ENCODE assay signal across 13 cellular contexts in the genomic region with DNA sequence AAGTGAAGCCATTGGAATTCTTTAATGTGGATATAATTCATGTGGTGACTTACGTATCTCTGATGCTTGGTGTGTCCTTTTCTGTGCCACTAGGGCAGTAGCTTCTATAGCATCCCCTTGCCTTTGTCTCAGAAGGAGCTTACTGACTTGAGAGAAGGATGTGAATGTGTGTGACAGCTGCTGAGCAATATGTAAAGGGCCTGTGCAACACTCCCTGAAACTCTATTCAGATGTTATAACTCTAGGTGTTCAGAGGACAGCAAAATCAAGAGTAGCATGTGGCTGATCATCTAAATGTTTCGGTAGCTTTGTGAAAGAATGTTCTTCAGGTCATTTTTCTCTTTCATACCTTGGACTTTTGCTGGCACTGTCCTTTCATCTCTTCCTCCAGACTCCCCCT.
"Had no signal": no experiment of that assay in that cellular context is flagged by ENCODE, and none has a peak within 500 bp of the region (broad histone marks: within the 10 kb centered on the region; RNA-seq: fewer than 3 reads in every experiment).

No MANE protein-coding gene starts in this region.

- H3K36me3 ChIP-seq: uterus had no signal

- H3K9me3 ChIP-seq: esophagus muscularis mucosa, mucosa of descending colon, thyroid gland, uterus had no signal

- H3K27ac ChIP-seq: esophagus muscularis mucosa, skin epidermis, thyroid gland, uterus, VCaP had no signal

- H3K4me1 ChIP-seq: thyroid gland, uterus had no signal

- H3K4me1 Mint-ChIP-seq: activated CD4-positive, alpha-beta T cell treated with anti-CD3 and anti-CD28 coated beads for 36 hours had no signal

- ATAC-seq: activated CD4-positive, alpha-beta T cell treated with anti-CD3 and anti-CD28 coated beads for 36 hours; activated CD8-positive, alpha-beta T cell treated with anti-CD3 and anti-CD28 coated beads, Interleukin-2, amount 10 ng/mL, durations not matched to agents 7 days and 5 days; naive thymus-derived CD8-positive, alpha-beta T cell had no signal

- H3K27me3 ChIP-seq: esophagus muscularis mucosa, thyroid gland, uterus had no signal

- H3K27me3 Mint-ChIP-seq: activated CD4-positive, alpha-beta T cell treated with anti-CD3 and anti-CD28 coated beads for 36 hours; naive thymus-derived CD8-positive, alpha-beta T cell had no signal

- H3K4me3 ChIP-seq: esophagus muscularis mucosa, mucosa of descending colon, skin epidermis, thyroid gland, uterus had no signal

- H3K27ac Mint-ChIP-seq: activated CD4-positive, alpha-beta T cell treated with anti-CD3 and anti-CD28 coated beads for 36 hours; activated CD8-positive, alpha-beta T cell treated with anti-CD3 and anti-CD28 coated beads, Interleukin-2, amount 10 ng/mL, durations not matched to agents 7 days and 5 days had no signal

- H3K4me3 Mint-ChIP-seq: activated CD4-positive, alpha-beta T cell treated with anti-CD3 and anti-CD28 coated beads for 36 hours; activated CD8-positive, alpha-beta T cell treated with anti-CD3 and anti-CD28 coated beads, Interleukin-2, amount 10 ng/mL, durations not matched to agents 7 days and 5 days; naive thymus-derived CD8-positive, alpha-beta T cell had no signal

- DNase-seq: activated CD4-positive, alpha-beta T cell treated with anti-CD3 and anti-CD28 coated beads for 36 hours; activated CD8-positive, alpha-beta T cell treated with anti-CD3 and anti-CD28 coated beads, Interleukin-2, amount 10 ng/mL, durations not matched to agents 7 days and 5 days; activated naive CD4-positive, alpha-beta T cell treated with Interleukin-2 at 50 U/mL for 16 hours; mammary epithelial cell; mucosa of descending colon; naive thymus-derived CD8-positive, alpha-beta T cell; posterior cingulate gyrus; stimulated activated CD4-positive, alpha-beta T cell treated with anti-CD3 and anti-CD28 coated beads, Interleukin-4, amount 100 ng/mL, for 4 hours; thyroid gland; uterus had no signal
